In genomic region chr4:7102516-7102909, GRCh38 we compare ENCODE assay signal across 8 cellular contexts. TPM values are rescaled to one million over a fixed set of nuclear protein-coding genes. Genes with fewer than 3 reads are reported as not detected.
A peak's percentile ranks its signal among the peaks of the same experiment; 100 is the strongest.
DNase-seq lines count a peak whose midpoint lies in the region; TF ChIP-seq lines count a peak whose summit lies in the region.
"Not testable (repeated sequence)": the region's sequence is repeated elsewhere in the genome, so short reads cannot be mapped to it uniquely, and the experiment has no call there.

No MANE protein-coding gene starts in this region.

- not testable (repeated sequence) for TF ChIP-seq POLR2A in NB4 (IDR thresholded peaks at IDR 0.05; ENCODE audit: extremely low read depth, insufficient read length)

- H3K9ac ChIP-seq in mesenchymal stem cell (ENCODE audit: low read length) (peak overlapping the region; percentile 87), rectal smooth muscle tissue (ENCODE audit: low read length) (peak overlapping the region; percentile 7)

- peak overlapping the region; percentile 66 for H2AFZ ChIP-seq in mesenchymal stem cell (ENCODE audit: low read depth, low read length)

- H3K36me3 ChIP-seq in DOHH2 (ENCODE audit: control insufficient read depth, low read length); mesenchymal stem cell (ENCODE audit: control insufficient read depth in 1 of 2, insufficient read depth in 2 of 2, low read depth in 1 of 2, low read length in 2 of 2); rectal smooth muscle tissue (ENCODE audit: control insufficient read depth, insufficient read depth, low read length): not testable (repeated sequence)

- H2BK120ac ChIP-seq in mesenchymal stem cell (ENCODE audit: low read depth, low read length): not testable (repeated sequence)

- POLR2A ChIA-PET in activated CD4-positive, alpha-beta memory T cell treated with anti-CD3 and anti-CD28 coated beads, Interleukin-2, amount 10 ng/mL, durations not matched to agents 7 days and 5 days (lab: Charles Lee): interaction anchor here (1.0 to 2.4 kb wide), 5 partner anchors 33 to 462 kb away, joined by 3 to 11 read pairs (median 5); partner anchors contain the start of genes BLOC1S4, GRPEL1 and MRFAP1
- POLR2A ChIA-PET in MCF 10A (lab: Yijun Ruan, JAX): interaction anchor here (1.0 kb wide), 1 partner anchor 35 kb away, joined by 5 read pairs; the partner anchor contains the start of gene GRPEL1

- not testable (repeated sequence) for H3K27ac Mint-ChIP-seq in activated CD4-positive, alpha-beta memory T cell treated with anti-CD3 and anti-CD28 coated beads, Interleukin-2, amount 10 ng/mL, durations not matched to agents 7 days and 5 days; MCF 10A (ENCODE audit: low read depth, unreplicated experiment); type B pancreatic cell

- H3F3A ChIP-seq in DOHH2 (ENCODE audit: control insufficient read depth, insufficient read depth): not testable (repeated sequence)

- peak overlapping the region; percentile 75 for H3K4me3 ChIP-seq in DOHH2 (ENCODE audit: low read length)
- H3K4me3 ChIP-seq in NB4 (ENCODE audit: low read depth, low read length): peak overlapping the region; percentile 77
- peak overlapping the region; percentile 66 for H3K4me3 ChIP-seq in fibroblast of villous mesenchyme (ENCODE audit: low read depth, low read length)
- peak overlapping the region; percentile 65 to 86 for H3K4me3 ChIP-seq in mesenchymal stem cell (ENCODE audit: insufficient read depth in 1 of 2, low read depth in 1 of 2, low read length in 2 of 2)
- peak overlapping the region; percentile 59 for H3K4me3 ChIP-seq in rectal smooth muscle tissue (ENCODE audit: low read length)

- not testable (repeated sequence) for H2AK5ac ChIP-seq in mesenchymal stem cell (ENCODE audit: low read length, severe bottlenecking)

- not testable (repeated sequence) for DNase-seq in NB4 (ENCODE audit: low read depth); activated CD4-positive, alpha-beta memory T cell treated with anti-CD3 and anti-CD28 coated beads, Interleukin-2, amount 10 ng/mL, durations not matched to agents 7 days and 5 days; MCF 10A (ENCODE audit: unreplicated experiment); fibroblast of villous mesenchyme (ENCODE audit: low read depth); mesenchymal stem cell; type B pancreatic cell (ENCODE audit: extremely low spot score, unreplicated experiment)

- not testable (repeated sequence) for H2BK12ac ChIP-seq in mesenchymal stem cell (ENCODE audit: low read length in 2 of 2)

- not testable (repeated sequence) for H3K9me2 ChIP-seq in DOHH2 (replicated peaks; ENCODE audit: control insufficient read depth, low read length)

- TF ChIP-seq CTCF in DOHH2 (IDR thresholded peaks at IDR 0.05; ENCODE audit: low read depth, low read length, poor library complexity, severe bottlenecking); NB4 (IDR thresholded peaks at IDR 0.05; ENCODE audit: low read depth, low read length); MCF 10A (IDR thresholded peaks at IDR 0.05; ENCODE audit: unreplicated experiment); fibroblast of villous mesenchyme (IDR thresholded peaks at IDR 0.05; ENCODE audit: insufficient read depth, low read depth, low read length); type B pancreatic cell (conservative IDR thresholded peaks at IDR 0.05): not testable (repeated sequence)

- 50% methylated on average over 9 of the region's 12 CpGs for WGBS in mesenchymal stem cell

- peaks cover 19% of the 10 kb centered on the region for H3K4me1 Mint-ChIP-seq in activated CD4-positive, alpha-beta memory T cell treated with anti-CD3 and anti-CD28 coated beads, Interleukin-2, amount 10 ng/mL, durations not matched to agents 7 days and 5 days
- not testable (repeated sequence) for H3K4me1 Mint-ChIP-seq in MCF 10A (ENCODE audit: insufficient read depth, unreplicated experiment)
- H3K4me1 Mint-ChIP-seq in type B pancreatic cell (ENCODE audit: unreplicated experiment): peaks cover 14% of the 10 kb centered on the region

- not testable (repeated sequence) for H3K23ac ChIP-seq in mesenchymal stem cell (ENCODE audit: low read length in 2 of 2)

- CTCF ChIA-PET in activated CD4-positive, alpha-beta memory T cell treated with anti-CD3 and anti-CD28 coated beads, Interleukin-2, amount 10 ng/mL, durations not matched to agents 7 days and 5 days (lab: Charles Lee): interaction anchor here (0.8 to 2.0 kb wide), 9 partner anchors 8 to 60 kb away, joined by 3 to 7 read pairs (median 3); partner anchors contain the start of gene TADA2B
- CTCF ChIA-PET in MCF 10A (lab: Yijun Ruan, JAX): interaction anchor here (0.6 to 2.7 kb wide), 14 partner anchors 10 to 684 kb away, joined by 3 to 15 read pairs (median 3); no protein-coding TSS in a partner anchor

- H3K27ac ChIP-seq in DOHH2 (ENCODE audit: low read depth, low read length); mesenchymal stem cell (ENCODE audit: low read length, poor library complexity, severe bottlenecking): not testable (repeated sequence)
- peak overlapping the region; percentile 56 for H3K27ac ChIP-seq in rectal smooth muscle tissue (ENCODE audit: low read depth, low read length)

- not testable (repeated sequence) for BruUV-seq in MCF 10A (replicated peaks; lab: Mats Ljungman, UMichigan)

- H4K20me1 ChIP-seq in DOHH2 (ENCODE audit: control insufficient read depth, insufficient read depth, low read depth, low read length): not testable (repeated sequence)

- H3K27me3 Mint-ChIP-seq in activated CD4-positive, alpha-beta memory T cell treated with anti-CD3 and anti-CD28 coated beads, Interleukin-2, amount 10 ng/mL, durations not matched to agents 7 days and 5 days: peaks cover 14% of the 10 kb centered on the region
- H3K27me3 Mint-ChIP-seq in MCF 10A (ENCODE audit: insufficient read depth, unreplicated experiment) (peaks cover 12% of the 10 kb centered on the region), type B pancreatic cell (peaks cover 11% of the 10 kb centered on the region)

- H3K36me3 Mint-ChIP-seq in activated CD4-positive, alpha-beta memory T cell treated with anti-CD3 and anti-CD28 coated beads, Interleukin-2, amount 10 ng/mL, durations not matched to agents 7 days and 5 days (ENCODE audit: low read depth); MCF 10A (ENCODE audit: insufficient read depth, unreplicated experiment); type B pancreatic cell: not testable (repeated sequence)

- H2BK15ac ChIP-seq in mesenchymal stem cell (ENCODE audit: low read depth, poor library complexity, severe bottlenecking): not testable (repeated sequence)

- not testable (repeated sequence) for H3K4ac ChIP-seq in mesenchymal stem cell (ENCODE audit: low read depth in 1 of 2, low read length in 2 of 2)

- not testable (repeated sequence) for H4K8ac ChIP-seq in mesenchymal stem cell (ENCODE audit: low read length)

- H3K4me1 ChIP-seq in DOHH2 (ENCODE audit: control insufficient read depth, low read length): peaks cover 15% of the 10 kb centered on the region
- H3K4me1 ChIP-seq in mesenchymal stem cell (ENCODE audit: control insufficient read depth, insufficient read depth, low read depth, low read length): peaks cover 20% of the 10 kb centered on the region
- not testable (repeated sequence) for H3K4me1 ChIP-seq in rectal smooth muscle tissue (ENCODE audit: control insufficient read depth, insufficient read depth, low read length)

- H3K4me2 ChIP-seq in DOHH2 (ENCODE audit: low read length) (peak overlapping the region; percentile 90), mesenchymal stem cell (ENCODE audit: low read length, poor library complexity, severe bottlenecking) (peak overlapping the region; percentile 55)

- H3K79me1 ChIP-seq in mesenchymal stem cell (replicated peaks; ENCODE audit: low read length, poor library complexity, severe bottlenecking): not testable (repeated sequence)

- not testable (repeated sequence) for H4K91ac ChIP-seq in mesenchymal stem cell (ENCODE audit: low read length)

- not testable (repeated sequence) for H3K9me3 ChIP-seq in DOHH2 (ENCODE audit: control insufficient read depth, insufficient read depth, low read length); mesenchymal stem cell (ENCODE audit: control insufficient read depth, low read length)

- H3K27me3 ChIP-seq in DOHH2 (ENCODE audit: control insufficient read depth, low read length); rectal smooth muscle tissue (ENCODE audit: control insufficient read depth, insufficient read depth, low read length): not testable (repeated sequence)
- H3K27me3 ChIP-seq in mesenchymal stem cell (ENCODE audit: control insufficient read depth in 1 of 2, insufficient read depth in 1 of 2, low read length in 2 of 2): peaks cover 5 to 10% of the 10 kb centered on the region in 2 experiments

- not testable (repeated sequence) for H3K14ac ChIP-seq in mesenchymal stem cell (ENCODE audit: low read length in 2 of 2)

- intact Hi-C loops in MCF 10A (cut with micrococcal nuclease): not testable (repeated sequence)

- not testable (repeated sequence) for H3K18ac ChIP-seq in mesenchymal stem cell (ENCODE audit: low read depth in 1 of 2, low read length in 2 of 2)

- H3K9me3 Mint-ChIP-seq in activated CD4-positive, alpha-beta memory T cell treated with anti-CD3 and anti-CD28 coated beads, Interleukin-2, amount 10 ng/mL, durations not matched to agents 7 days and 5 days; MCF 10A (ENCODE audit: unreplicated experiment); type B pancreatic cell: not testable (repeated sequence)

- peak overlapping the region; percentile 81 for H3K4me3 Mint-ChIP-seq in activated CD4-positive, alpha-beta memory T cell treated with anti-CD3 and anti-CD28 coated beads, Interleukin-2, amount 10 ng/mL, durations not matched to agents 7 days and 5 days
- H3K4me3 Mint-ChIP-seq in MCF 10A (ENCODE audit: unreplicated experiment) (peak overlapping the region; percentile 72), type B pancreatic cell (peak overlapping the region; percentile 89)

- not testable (repeated sequence) for H3K79me2 ChIP-seq in DOHH2 (ENCODE audit: control insufficient read depth, low read length)

- H2BK5ac ChIP-seq in mesenchymal stem cell (ENCODE audit: low read depth, low read length, poor library complexity, severe bottlenecking): not testable (repeated sequence)

RNA-seq across cellular contexts. Expression of gene GRPEL1, which starts 34.6 kb away (rescaled TPM):
- 10 to 100 TPM; 39.8 to 40.0 TPM for total RNA-seq in activated CD4-positive, alpha-beta memory T cell treated with anti-CD3 and anti-CD28 coated beads, Interleukin-2, amount 10 ng/mL, durations not matched to agents 7 days and 5 days
- total RNA-seq in MCF 10A (2022): 73.0 and 82.9 TPM in 2 replicates
- 17.1 and 32.8 TPM in 2 replicates for total RNA-seq in fibroblast of villous mesenchyme
- 21.0 TPM for polyA plus RNA-seq in mesenchymal stem cell (2013, experiment 1 of 2)
- 23.6 TPM for polyA plus RNA-seq in mesenchymal stem cell (2013, experiment 2 of 2)
- 28.4 and 31.4 TPM in 2 replicates for total RNA-seq in type B pancreatic cell (ENCODE audit: low replicate concordance)

RNA-seq across cellular contexts. Expression of gene TADA2B, which starts 59.3 kb away (rescaled TPM):
- 10 to 100 TPM; 26.6 to 27.3 TPM for total RNA-seq in activated CD4-positive, alpha-beta memory T cell treated with anti-CD3 and anti-CD28 coated beads, Interleukin-2, amount 10 ng/mL, durations not matched to agents 7 days and 5 days
- total RNA-seq in MCF 10A (2022): 29.5 and 31.8 TPM in 2 replicates
- 12.2 and 16.0 TPM in 2 replicates for total RNA-seq in fibroblast of villous mesenchyme
- polyA plus RNA-seq in mesenchymal stem cell (2013, experiment 1 of 2): 13.5 TPM
- 14.1 TPM for polyA plus RNA-seq in mesenchymal stem cell (2013, experiment 2 of 2)
- 21.7 and 23.1 TPM in 2 replicates for total RNA-seq in type B pancreatic cell (ENCODE audit: low replicate concordance)
